Comparison of ENCODE assay signal across 8 cellular contexts in the genomic region with DNA sequence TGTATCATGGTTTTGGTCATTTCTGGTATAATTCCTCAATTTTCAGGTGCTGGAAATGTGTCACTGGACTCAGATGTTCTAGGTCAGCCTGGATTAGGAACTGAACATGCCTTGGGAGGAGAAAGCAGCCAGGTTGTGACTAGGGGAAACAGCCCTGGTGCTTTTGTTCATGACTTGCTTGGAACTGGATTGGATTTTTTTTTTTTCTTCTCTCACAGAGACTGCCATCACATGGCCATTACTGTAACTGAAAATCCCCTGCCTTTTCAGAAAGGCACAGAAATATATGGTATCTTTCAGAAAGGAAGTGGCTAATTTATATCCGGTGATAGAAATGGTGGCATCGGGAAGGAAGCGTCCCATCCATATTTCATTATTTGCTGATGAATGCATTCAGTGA. TPM values are rescaled to one million over a fixed set of nuclear protein-coding genes. Genes with fewer than 3 reads are reported as not detected.
DNase-seq lines count a peak whose midpoint lies in the region; ATAC-seq, FAIRE-seq and TF ChIP-seq lines count a peak whose summit lies in the region.

No MANE protein-coding gene starts in this region.

- peak; percentile 39 to 45 for TF ChIP-seq RAD21 in H1 (IDR thresholded peaks at IDR 0.05 in 1 of 2, conservative IDR thresholded peaks at IDR 0.05 in 1 of 2; ENCODE audit: low read depth in 2 of 2, low read length in 2 of 2)

- H4K8ac ChIP-seq in H1 (ENCODE audit: extremely low read depth, insufficient read depth, low read length), result no peak overlapping the region

- no peak for TF ChIP-seq EP300 in H1 (IDR thresholded peaks at IDR 0.05; ENCODE audit: borderline replicate concordance in 1 of 2, low read depth in 2 of 2, low read length in 2 of 2)

- H3K18ac ChIP-seq in H1 (ENCODE audit: extremely low read depth, low read length), result no peak overlapping the region

- peaks cover 11% of the 10 kb centered on the region; the same call in 1 of the 2 replicates for H3K4me1 ChIP-seq in DND-41 (ENCODE audit: insufficient read depth, low read length)
- peaks cover 3 to 17% (median 9%) of the 10 kb centered on the region in 4 experiments; a peak in 5 of 7 replicates for H3K4me1 ChIP-seq in H1 (replicated peaks in 1 of 4; ENCODE audit: control insufficient read depth in 3 of 4, insufficient read depth in 4 of 4, low read length in 3 of 4)
- H3K4me1 ChIP-seq in prostate gland (replicated peaks), result no peaks in the 10 kb centered on the region

- no peaks in the 10 kb centered on the region; the same call in 1 of the 2 replicates for H3K23me2 ChIP-seq in H1 (ENCODE audit: low read depth, low read length)

- CTCF ChIA-PET in H1 (lab: Charles Lee; ENCODE audit: partially characterized antibody), result interaction anchor here (1.3 kb wide), 1 partner anchor 127 kb away, joined by 3 read pairs; no protein-coding TSS in a partner anchor

- H3K79me1 ChIP-seq in H1 (ENCODE audit: low read depth, low read length), result peaks cover 2% of the 10 kb centered on the region

- no peak overlapping the region for H3K4me3 ChIP-seq in DND-41 (ENCODE audit: low read depth in 1 of 2, low read length in 2 of 2)
- no peak overlapping the region for H3K4me3 ChIP-seq in H1 (ENCODE audit: extremely low read depth in 1 of 4, insufficient read depth in 2 of 4, low read depth in 3 of 4, low read length in 4 of 4)
- no peak overlapping the region for H3K4me3 ChIP-seq in prostate gland

- no peak overlapping the region for H3K4me2 ChIP-seq in DND-41 (ENCODE audit: insufficient read depth, low read length)
- no peak overlapping the region for H3K4me2 ChIP-seq in H1 (ENCODE audit: insufficient read depth in 1 of 2, low read depth in 2 of 2, low read length in 2 of 2)

- no peak overlapping the region for H4K5ac ChIP-seq in H1 (ENCODE audit: insufficient read length, low read depth, low read length)

- H3K56ac ChIP-seq in H1 (replicated peaks; ENCODE audit: insufficient read length, low read depth, low read length), result no peak overlapping the region

- H2AK5ac ChIP-seq in H1 (ENCODE audit: low read depth, low read length), result no peak overlapping the region

- H3K36me3 ChIP-seq in DND-41 (ENCODE audit: insufficient read depth, low read length) (no peaks in the 10 kb centered on the region), H1 (ENCODE audit: control insufficient read depth in 2 of 4, insufficient read depth in 4 of 4, low read length in 3 of 4) (no peaks in the 10 kb centered on the region), prostate gland (no peaks in the 10 kb centered on the region)

- intact Hi-C loops in prostate gland (cut with DNase I), result no loop called here

- H3K14ac ChIP-seq in H1 (ENCODE audit: insufficient read length), result no peak overlapping the region

- H3K9ac ChIP-seq in DND-41 (ENCODE audit: low read depth, low read length) (no peak overlapping the region), H1 (replicated peaks in 1 of 4; ENCODE audit: extremely low read depth in 1 of 4, low read depth in 3 of 4, low read length in 3 of 4) (no peak overlapping the region)

- DNase-seq in DND-41 (no peak), NAMALWA (ENCODE audit: low spot score) (peak; percentile 28), H1 (ENCODE audit: low read depth in 1 of 2, low spot score in 2 of 2) (no peak), prostate gland (ENCODE audit: low spot score) (no peak), NOMO-1 treated with dmso at 0.1 percent for 144 hours (lab: John Stamatoyannopoulos, UW; ENCODE audit: unreplicated experiment) (no peak), DMS79 (lab: John Stamatoyannopoulos, UW) (no peak)

- POLR2A ChIA-PET in H1 (lab: Charles Lee; ENCODE audit: partially characterized antibody), result no interaction called here

- peaks cover 12% of the 10 kb centered on the region for H3K27me3 ChIP-seq in DND-41 (ENCODE audit: insufficient read depth, low read length, poor library complexity)
- no peaks in the 10 kb centered on the region for H3K27me3 ChIP-seq in H1 (replicated peaks in 1 of 4; ENCODE audit: control insufficient read depth in 3 of 4, extremely low read depth in 1 of 4, insufficient read depth in 3 of 4, low read length in 3 of 4)
- no peaks in the 10 kb centered on the region for H3K27me3 ChIP-seq in prostate gland (replicated peaks; ENCODE audit: insufficient read depth)

- peak; percentile 32 for TF ChIP-seq CTCF in DND-41 (IDR thresholded peaks at IDR 0.05; ENCODE audit: borderline replicate concordance, extremely low read depth, low read length, poor library complexity, severe bottlenecking)
- TF ChIP-seq CTCF in H1 (IDR thresholded peaks at IDR 0.05; ENCODE audit: control extremely low read depth in 1 of 3, insufficient read depth in 1 of 3, low read depth in 1 of 3, low read length in 3 of 3), result peak in 2 of 3 experiments; percentile 23 to 36; a peak in 2 of 4 replicates
- TF ChIP-seq CTCF in prostate gland (IDR thresholded peaks at IDR 0.05), result no peak

- no peaks in the 10 kb centered on the region for H4K20me1 ChIP-seq in DND-41 (ENCODE audit: insufficient read depth, low read length)
- H4K20me1 ChIP-seq in H1 (replicated peaks in 1 of 2; ENCODE audit: control insufficient read depth in 1 of 2, insufficient read depth in 2 of 2, low read length in 2 of 2), result peaks cover 0 to 2% of the 10 kb centered on the region in 2 experiments

- no peak overlapping the region for H3K4ac ChIP-seq in H1 (replicated peaks; ENCODE audit: insufficient read length, low read depth, low read length)

- no peaks in the 10 kb centered on the region for H3K9me3 ChIP-seq in DND-41 (ENCODE audit: insufficient read depth, low read length, severe bottlenecking)
- H3K9me3 ChIP-seq in H1 (ENCODE audit: insufficient read depth in 2 of 2, low read depth in 1 of 2, low read length in 1 of 2), result no peaks in the 10 kb centered on the region
- no peaks in the 10 kb centered on the region for H3K9me3 ChIP-seq in prostate gland

- no peak overlapping the region for H2BK5ac ChIP-seq in H1 (ENCODE audit: low read depth, low read length)

- H2BK15ac ChIP-seq in H1 (ENCODE audit: low read length), result no peak overlapping the region

- no peak overlapping the region for H3K27ac ChIP-seq in DND-41 (ENCODE audit: low read length)
- no peak overlapping the region for H3K27ac ChIP-seq in H1 (ENCODE audit: low read depth, low read length)
- peak overlapping the region; percentile 20 to 53 for H3K27ac ChIP-seq in prostate gland

- 89% methylated on average over 3 of the region's 3 CpGs; no CpG with 5 or more reads in 1 of the 2 experiments for WGBS in H1 (ENCODE audit: extremely low coverage in 1 of 2, insufficient coverage in 1 of 2, insufficient read length in 1 of 2, insufficient replicate concordance in 2 of 2, low coverage in 1 of 2, low lambda C conversion rate in 2 of 2, missing lambda C conversion rate in 1 of 2), 2 experiments
- WGBS in prostate gland, result 68% methylated on average over 3 of the region's 3 CpGs

- TF ChIP-seq POLR2A in H1 (IDR thresholded peaks at IDR 0.05; ENCODE audit: control extremely low read depth in 1 of 2, low read depth in 2 of 2, low read length in 2 of 2) (no peak), prostate gland (IDR thresholded peaks at IDR 0.05) (no peak)

- ATAC-seq in DND-41 (ENCODE audit: insufficient read depth, low read depth) (no peak), GM21447 (IDR thresholded peaks at IDR 0.05; ENCODE audit: unreplicated experiment) (peak; percentile 63), GM19023 (IDR thresholded peaks at IDR 0.05; ENCODE audit: unreplicated experiment) (no peak)

- H2BK120ac ChIP-seq in H1 (replicated peaks; ENCODE audit: low read depth, low read length), result no peak overlapping the region

- H2AFZ ChIP-seq in DND-41 (ENCODE audit: low read depth, low read length) (no peak overlapping the region), H1 (ENCODE audit: low read length) (no peak overlapping the region)

- no peak overlapping the region for H4K91ac ChIP-seq in H1 (replicated peaks; ENCODE audit: insufficient read length, low read length)

- H2BK20ac ChIP-seq in H1 (ENCODE audit: low read length), result no peak overlapping the region

- no peak overlapping the region for H2BK12ac ChIP-seq in H1 (ENCODE audit: low read depth, low read length)

- no peak overlapping the region for H3K23ac ChIP-seq in H1 (ENCODE audit: insufficient read length)

- H3K79me2 ChIP-seq in DND-41 (ENCODE audit: insufficient read depth, low read length), result no peaks in the 10 kb centered on the region
- H3K79me2 ChIP-seq in H1 (ENCODE audit: control insufficient read depth in 1 of 2, insufficient read depth in 2 of 2, low read length in 2 of 2), result peaks cover 0 to 38% of the 10 kb centered on the region in 2 experiments; a peak in 3 of 4 replicates

- peak; percentile 7 for FAIRE-seq in H1 (lab: Jason Lieb, UNC)

RNA-seq across cellular contexts. Expression of a gene that starts 34.6 kb away (rescaled TPM):
- 105 and 110 TPM in 2 replicates for total RNA-seq in H1 (2021; fragmentation: NEBNext Ultra II Directional; extraction: Animal tissue kit (Norgen Biotek cat#: 25700))
- polyA plus RNA-seq in H1 (2011; rRNA removed), result 21.0 and 32.2 TPM in 2 replicates
- polyA plus RNA-seq in H1 (2011; cell fraction: cytosol; rRNA removed), result 39.8 TPM
- polyA plus RNA-seq in H1 (2011; cell fraction: nucleus; rRNA removed), result 18.1 TPM
- 37.4 to 86.3 TPM (median 45.0 TPM) in 4 replicates for polyA plus RNA-seq in H1 (2012, experiment 1 of 2)
- 3.4 TPM for polyA plus RNA-seq in H1 (2012, experiment 2 of 2)
- 105 TPM for polyA plus RNA-seq in H1 (2013, experiment 1 of 2)
- 121 TPM for polyA plus RNA-seq in H1 (2013, experiment 2 of 2)
- polyA minus RNA-seq in H1 (2011; rRNA and poly(A)+ RNA removed), result 92.8 and 155 TPM in 2 replicates
- 40.9 TPM for polyA minus RNA-seq in H1 (2011; cell fraction: cytosol; rRNA and poly(A)+ RNA removed)
- polyA minus RNA-seq in H1 (2011; cell fraction: nucleus; rRNA and poly(A)+ RNA removed), result 68.8 TPM
- 10 to 100 TPM; 19.4 to 39.1 TPM for total RNA-seq in prostate gland

Comparison
In these comparisons a context has a peak if more than half of its experiments do, and no peak if none do; other contexts are left out.
1. H3K27ac ChIP-seq: peak in prostate gland (2 of 2); none in DND-41 (single experiment) and H1 (single experiment).
2. CTCF ChIP-seq: peak in DND-41 (single experiment) and H1 (2 of 3); none in prostate gland (0 of 4).